16 cellular contexts compared by ENCODE assay signal in genomic region chr2:79952561-79952960, GRCh38.
DNase-seq lines count a peak whose midpoint lies in the region; ATAC-seq and TF ChIP-seq lines count a peak whose summit lies in the region.
"Had no signal": no experiment of that assay in that cellular context is flagged by ENCODE, and none has a peak within 500 bp of the region (broad histone marks: within the 10 kb centered on the region; RNA-seq: fewer than 3 reads in every experiment).

No MANE protein-coding gene starts in this region.

- POLR2A ChIA-PET in AG04450 (lab: Yijun Ruan, JAX): no interaction called here

- no peaks in the 10 kb centered on the region for H4K20me1 ChIP-seq in GM23338 (replicated peaks; ENCODE audit: insufficient read depth)

- H3K27ac Mint-ChIP-seq in GM23338: no peak overlapping the region
- H3K27ac Mint-ChIP-seq: CD8-positive, alpha-beta T cell; HFFc6 had no signal

- H3K4me1 ChIP-seq in GM23338 (ENCODE audit: insufficient read depth) (peaks cover 8% of the 10 kb centered on the region; the same call in 1 of the 2 replicates), gastroesophageal sphincter (no peaks in the 10 kb centered on the region)
- H3K4me1 ChIP-seq: HAP-1 had no signal

- H3K36me3 Mint-ChIP-seq in GM23338 (ENCODE audit: low read depth): no peaks in the 10 kb centered on the region
- H3K36me3 Mint-ChIP-seq: CD14-positive monocyte; CD8-positive, alpha-beta T cell had no signal

- H3K4me3 Mint-ChIP-seq in GM23338: no peak overlapping the region
- H3K4me3 Mint-ChIP-seq: CD14-positive monocyte; CD8-positive, alpha-beta T cell; HFFc6 had no signal

- peak; percentile 20 for DNase-seq in AG04450 (ENCODE audit: low read depth, low spot score)
- no peak for DNase-seq in GM23338 (ENCODE audit: low spot score)
- peak; percentile 20 for DNase-seq in NCI-H69 (lab: John Stamatoyannopoulos, UW)
- DNase-seq in fibroblast of peridontal ligament (ENCODE audit: extremely low read depth): peak; percentile 44
- DNase-seq in medulla oblongata (ENCODE audit: extremely low spot score): no peak
- DNase-seq in EL: no peak
- DNase-seq: CD8-positive, alpha-beta T cell; COR-L47; DMS153; DMS79 treated with DMSO at 0.1 percent for 48 hours; GDM1; GOT3; HFFc6 had no signal

- no peaks in the 10 kb centered on the region for H3F3A ChIP-seq in GM23338 (replicated peaks; ENCODE audit: low read depth)

- H3K27ac ChIP-seq in AG04450 (ENCODE audit: low read depth, low read length) (no peak overlapping the region), GM23338 (ENCODE audit: low read depth) (no peak overlapping the region), gastroesophageal sphincter (no peak overlapping the region)

- H3K9me3 ChIP-seq in AG04450 (ENCODE audit: control insufficient read depth, insufficient read depth, low read length): no peaks in the 10 kb centered on the region
- no peaks in the 10 kb centered on the region for H3K9me3 ChIP-seq in gastroesophageal sphincter
- H3K9me3 ChIP-seq: HAP-1 had no signal

- TF ChIP-seq CTCF in AG04450 (IDR thresholded peaks at IDR 0.05; ENCODE audit: low read depth, low read length) (no peak), GM23338 (conservative IDR thresholded peaks at IDR 0.05; ENCODE audit: low read depth in 2 of 2) (no peak), gastroesophageal sphincter (IDR thresholded peaks at IDR 0.05) (no peak)

- TF ChIP-seq POLR2A in gastroesophageal sphincter (IDR thresholded peaks at IDR 0.05): no peak

- H3K4me2 ChIP-seq in GM23338: 0 out of 2 replicates have a peak overlapping the region, but pooled peaks have one; percentile 15

- no peaks in the 10 kb centered on the region for H3K27me3 Mint-ChIP-seq in GM23338 (ENCODE audit: insufficient read depth, low read depth, poor library complexity)

- no peak for TF ChIP-seq EP300 in gastroesophageal sphincter (IDR thresholded peaks at IDR 0.05)

- 28 to 51% methylated on average over 3 of the region's 3 CpGs for WGBS in gastroesophageal sphincter (ENCODE audit: low coverage in 1 of 2), 2 donors

- no peak for ATAC-seq in GM23338
- ATAC-seq in gastroesophageal sphincter: no peak
- ATAC-seq: CD8-positive, alpha-beta T cell had no signal

- H3K9me2 ChIP-seq in GM23338 (ENCODE audit: insufficient read depth): peaks cover 8% of the 10 kb centered on the region; the same call in 1 of the 2 replicates

- CTCF ChIA-PET in AG04450 (lab: Charles Lee): interaction anchor here (1.0 kb wide), 1 partner anchor 15 kb away, joined by 3 read pairs; no protein-coding TSS in a partner anchor

- peaks cover 7% of the 10 kb centered on the region for H3K4me1 Mint-ChIP-seq in GM23338
- H3K4me1 Mint-ChIP-seq: CD14-positive monocyte had no signal

- H3K4me3 ChIP-seq in AG04450 (ENCODE audit: low read depth, low read length) (no peak overlapping the region), GM23338 (no peak overlapping the region), gastroesophageal sphincter (no peak overlapping the region)
- H3K4me3 ChIP-seq: HAP-1 had no signal

- H3K9me3 Mint-ChIP-seq in GM23338: no peaks in the 10 kb centered on the region
- H3K9me3 Mint-ChIP-seq: CD8-positive, alpha-beta T cell; HFFc6 had no signal

- no peak overlapping the region for H2AFZ ChIP-seq in GM23338

- no peaks in the 10 kb centered on the region for H3K27me3 ChIP-seq in AG04450 (ENCODE audit: control insufficient read depth, insufficient read depth, low read length)
- H3K27me3 ChIP-seq in GM23338 (ENCODE audit: insufficient read depth): no peaks in the 10 kb centered on the region
- no peaks in the 10 kb centered on the region for H3K27me3 ChIP-seq in gastroesophageal sphincter

- no peaks in the 10 kb centered on the region for H3K79me2 ChIP-seq in GM23338 (replicated peaks; ENCODE audit: insufficient read depth)

- H3K36me3 ChIP-seq in GM23338 (ENCODE audit: insufficient read depth) (no peaks in the 10 kb centered on the region), gastroesophageal sphincter (no peaks in the 10 kb centered on the region)
- H3K36me3 ChIP-seq: HAP-1 had no signal

TF ChIP-seq in GM23338, 12 proteins besides CTCF, POLR2A, EP300 and RAD21 (continues in another document):
- TF ChIP-seq ZNF114 (CRISPR knock-in tag; IDR thresholded peaks at IDR 0.05): no peak
- TF ChIP-seq EZH2 (IDR thresholded peaks at IDR 0.05; ENCODE audit: low read depth, unreplicated experiment): no peak
- TF ChIP-seq NANOG (IDR thresholded peaks at IDR 0.05; ENCODE audit: borderline replicate concordance): no peak
- TF ChIP-seq EZH2phosphoT487 (IDR thresholded peaks at IDR 0.05; ENCODE audit: unreplicated experiment): no peak
- no peak for TF ChIP-seq ZNF331 (CRISPR knock-in tag; IDR thresholded peaks at IDR 0.05; ENCODE audit: low read depth)
- no peak for TF ChIP-seq CREB1 (CRISPR knock-in tag; IDR thresholded peaks at IDR 0.05; ENCODE audit: low read depth)
- TF ChIP-seq ETS1 (IDR thresholded peaks at IDR 0.05): no peak
- TF ChIP-seq REST (IDR thresholded peaks at IDR 0.05; ENCODE audit: unreplicated experiment): no peak
- TF ChIP-seq STAT1 (IDR thresholded peaks at IDR 0.05; ENCODE audit: unreplicated experiment): no peak
- no peak for TF ChIP-seq POLR2AphosphoS5 (IDR thresholded peaks at IDR 0.05; ENCODE audit: low read depth)

Comparison
In these comparisons a context has a peak if more than half of its experiments do, and no peak if none do; other contexts are left out.
1. DNase-seq: peak in AG04450 (single experiment), NCI-H69 (single experiment) and fibroblast of peridontal ligament (single experiment); none in GM23338 (single experiment), medulla oblongata (single experiment) and EL (single experiment).